ENCODE assay signal across 8 cellular contexts in the genomic region with DNA sequence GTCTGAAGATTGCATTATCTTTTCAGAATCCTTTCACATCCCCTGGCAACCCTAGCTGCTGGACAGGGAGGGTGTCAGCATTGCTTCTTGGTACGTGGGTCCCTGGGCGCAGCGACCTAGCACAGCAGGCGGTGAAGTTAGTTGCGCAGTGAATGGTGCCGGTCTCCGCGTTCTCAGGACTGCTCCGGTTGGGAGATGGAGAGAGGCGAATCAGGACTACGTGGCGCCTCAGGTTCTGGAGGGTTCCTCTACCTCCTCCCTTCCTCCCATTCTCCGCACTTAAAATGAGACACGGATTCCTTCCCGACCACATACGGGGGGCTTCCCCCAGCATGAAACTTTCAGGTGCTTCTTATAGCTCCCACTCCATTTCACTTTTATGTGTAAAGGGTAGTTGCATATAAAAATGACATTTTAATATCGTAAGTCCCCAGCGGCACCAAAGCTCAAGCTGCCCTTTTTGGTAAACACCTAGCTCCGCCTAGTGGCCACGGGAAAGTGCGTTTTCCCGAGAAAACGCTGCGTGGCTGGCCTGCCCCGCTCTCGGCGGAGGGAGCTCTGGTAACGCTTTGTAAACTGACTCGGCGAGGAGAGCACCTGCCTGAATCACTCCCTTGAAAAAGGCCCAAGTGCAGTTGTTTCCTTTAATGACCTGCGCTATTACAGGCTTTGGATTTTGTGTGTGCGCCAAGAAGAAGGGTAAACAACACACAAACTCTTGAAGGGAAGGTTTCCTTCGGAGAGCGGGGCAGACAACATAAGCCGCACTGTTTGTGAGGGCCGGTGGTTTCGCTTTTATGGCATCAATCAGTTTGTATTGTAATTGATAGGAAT. TPM values are rescaled to one million over a fixed set of nuclear protein-coding genes. Genes with fewer than 3 reads are reported as not detected.
DNase-seq lines count a peak whose midpoint lies in the region; ATAC-seq lines count a peak whose summit lies in the region.

No MANE protein-coding gene starts in this region.

- ATAC-seq in HG02852 (IDR thresholded peaks at IDR 0.05; ENCODE audit: unreplicated experiment) = peak; percentile 34

- DNase-seq in GM04503 (ENCODE audit: low read depth) = peak; percentile 47
- DNase-seq in NCI-H2227 treated with DMSO at 0.1 percent for 48 hours (lab: John Stamatoyannopoulos, UW) = peak; percentile 77
- DNase-seq in activated CD4-positive, alpha-beta T cell treated with anti-CD3 and anti-CD28 coated beads for 24 hours (ENCODE audit: low read depth in 2 of 2) = peak; percentile 69 to 77
- peak; percentile 72 for DNase-seq in cerebellum (ENCODE audit: low spot score)
- peak; percentile 83 for DNase-seq in kidney tubule cell (ENCODE audit: low spot score)
- peak; percentile 46 to 67 for DNase-seq in stimulated activated CD4-positive, alpha-beta T cell treated with anti-CD3 and anti-CD28 coated beads, Interleukin-15, amount 100 ng/mL, for 1 hour (ENCODE audit: low read depth in 1 of 2, low spot score in 1 of 2)
- DNase-seq in OCI-M2 (lab: John Stamatoyannopoulos, UW; ENCODE audit: unreplicated experiment) = no peak

RNA-seq across cellular contexts. Expression of gene INHBB, which starts 32.9 kb away (rescaled TPM):
- 6.1 TPM for total RNA-seq in cerebellum
